Comparison of ENCODE assay signal across 14 cellular contexts in the genomic region with DNA sequence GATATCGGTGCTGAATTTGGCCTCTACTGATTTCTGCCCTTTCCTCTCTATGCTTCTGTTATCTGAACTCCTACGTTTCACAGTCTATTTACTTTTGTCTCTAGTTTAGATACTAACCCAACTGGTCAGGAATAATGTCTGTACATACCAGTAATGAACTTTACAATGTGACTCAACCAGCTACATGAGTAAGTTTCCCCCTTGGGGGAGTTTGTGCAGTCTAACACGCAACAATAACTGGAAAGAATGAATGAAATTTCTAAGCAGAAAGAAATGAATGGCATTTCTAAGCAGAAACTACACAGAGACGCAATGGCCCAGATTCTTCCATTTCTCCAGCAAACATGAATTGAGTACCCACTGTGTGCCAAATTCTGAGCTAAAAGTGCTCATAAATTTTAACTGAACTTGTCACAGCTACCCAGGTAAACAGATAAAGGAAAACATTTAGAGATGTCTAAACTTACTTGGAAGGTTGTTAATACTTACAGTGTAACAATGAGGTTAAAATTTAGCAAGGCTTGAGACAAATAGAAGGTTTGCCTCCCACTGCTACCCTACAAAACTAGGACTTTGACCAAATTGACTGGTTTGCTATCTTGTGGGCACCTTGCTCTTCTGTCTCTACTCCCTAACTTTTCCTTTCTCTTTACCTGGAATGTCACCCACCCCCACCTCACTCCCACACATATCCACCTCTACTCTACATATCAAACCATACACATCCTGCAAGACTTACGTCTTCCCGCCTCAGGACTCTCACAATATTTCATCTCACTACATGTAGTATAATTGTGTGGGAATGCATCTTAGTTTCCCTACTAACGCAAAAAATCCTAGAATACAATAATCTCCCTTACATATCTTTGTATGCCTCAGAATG. TPM values are rescaled to one million over a fixed set of nuclear protein-coding genes. Genes with fewer than 3 reads are reported as not detected.
DNase-seq lines count a peak whose midpoint lies in the region; ATAC-seq and TF ChIP-seq lines count a peak whose summit lies in the region.
"Had no signal": no experiment of that assay in that cellular context is flagged by ENCODE, and none has a peak within 500 bp of the region (broad histone marks: within the 10 kb centered on the region; RNA-seq: fewer than 3 reads in every experiment).

No MANE protein-coding gene starts in this region.

- H3K9me3 ChIP-seq in OCI-LY7 (ENCODE audit: low read length) (no peaks in the 10 kb centered on the region), lower lobe of right lung (no peaks in the 10 kb centered on the region)
- H3K9me3 ChIP-seq: esophagus squamous epithelium had no signal

- H3K27me3 Mint-ChIP-seq in nephron (ENCODE audit: low read depth): peaks cover 3% of the 10 kb centered on the region

- intact Hi-C loops in OCI-LY7 (cut with micrococcal nuclease; ENCODE audit: unreplicated experiment) (no loop called here), lower lobe of right lung (cut with DNase I) (no loop called here)

- no peak overlapping the region for H3K4me3 Mint-ChIP-seq in nephron
- H3K4me3 Mint-ChIP-seq: neural crest cell had no signal

- DNase-seq in AG20443 (ENCODE audit: low spot score): peak; percentile 71
- peak; percentile 67 for DNase-seq in HS-27A (ENCODE audit: low read depth)
- peak; percentile 68 to 94 for DNase-seq in cardiac fibroblast (ENCODE audit: low read depth in 2 of 2)
- no peak for DNase-seq in OCI-LY7 (ENCODE audit: low spot score)
- DNase-seq in lower lobe of right lung: no peak
- no peak for DNase-seq in NCI-H1436 treated with DMSO at 0.1 percent for 48 hours (lab: John Stamatoyannopoulos, UW)
- DNase-seq: caudate nucleus, DMS 273 treated with DMSO at 0.1 percent for 48 hours, esophagus squamous epithelium, left colon, NCI-H446 treated with DMSO at 0.1 percent for 48 hours had no signal

- POLR2A ChIA-PET in OCI-LY7 (lab: Charles Lee): interaction anchor here (0.6 kb wide), 1 partner anchor 132 kb away, joined by 3 read pairs; no protein-coding TSS in a partner anchor

- H3K4me3 ChIP-seq in cardiac fibroblast (replicated peaks in 1 of 2; ENCODE audit: low read depth in 2 of 2, low read length in 2 of 2) (no peak overlapping the region), OCI-LY7 (ENCODE audit: low read depth, low read length, poor library complexity, severe bottlenecking) (no peak overlapping the region), lower lobe of right lung (no peak overlapping the region)
- H3K4me3 ChIP-seq: esophagus squamous epithelium had no signal

- no TSS peak for BruUV-seq in OCI-LY7 (replicated peaks; lab: Mats Ljungman, UMichigan)

- H3K9me3 Mint-ChIP-seq in nephron: no peaks in the 10 kb centered on the region
- H3K9me3 Mint-ChIP-seq: neural crest cell had no signal

- H3K9me2 ChIP-seq in OCI-LY7 (ENCODE audit: insufficient read depth, low read length): no peaks in the 10 kb centered on the region

- no peak for TF ChIP-seq CTCF in cardiac fibroblast (IDR thresholded peaks at IDR 0.05; ENCODE audit: low read depth, low read length)
- no peak for TF ChIP-seq CTCF in nephron (IDR thresholded peaks at IDR 0.05; ENCODE audit: unreplicated experiment in 3 of 3)
- TF ChIP-seq CTCF in OCI-LY7 (conservative IDR thresholded peaks at IDR 0.05; ENCODE audit: low read length): no peak
- no peak for TF ChIP-seq CTCF in lower lobe of right lung (IDR thresholded peaks at IDR 0.05)

- H3K79me2 ChIP-seq in OCI-LY7 (ENCODE audit: insufficient read depth, low read depth, low read length): no peaks in the 10 kb centered on the region

- H3K27me3 ChIP-seq in lower lobe of right lung (ENCODE audit: low read depth): no peaks in the 10 kb centered on the region
- H3K27me3 ChIP-seq: esophagus squamous epithelium had no signal

- no peaks in the 10 kb centered on the region for H3K36me3 Mint-ChIP-seq in nephron (ENCODE audit: low read depth)

- no peak overlapping the region for H2AFZ ChIP-seq in OCI-LY7 (ENCODE audit: low read length)

- no peak overlapping the region for H3K4me2 ChIP-seq in OCI-LY7 (ENCODE audit: low read length)

- H3K4me1 Mint-ChIP-seq in nephron: no peaks in the 10 kb centered on the region
- H3K4me1 Mint-ChIP-seq: neural crest cell had no signal

- ATAC-seq in HG02870 (IDR thresholded peaks at IDR 0.05; ENCODE audit: unreplicated experiment) (no peak), lower lobe of right lung (no peak)
- ATAC-seq: left colon had no signal

- no peaks in the 10 kb centered on the region for H3K36me3 ChIP-seq in OCI-LY7 (ENCODE audit: insufficient read depth, low read length)
- H3K36me3 ChIP-seq in lower lobe of right lung: no peaks in the 10 kb centered on the region
- H3K36me3 ChIP-seq: esophagus squamous epithelium had no signal

- no peaks in the 10 kb centered on the region for H3K4me1 ChIP-seq in OCI-LY7 (ENCODE audit: insufficient read depth, low read length, poor library complexity, severe bottlenecking)
- H3K4me1 ChIP-seq in lower lobe of right lung: no peaks in the 10 kb centered on the region
- H3K4me1 ChIP-seq: esophagus squamous epithelium had no signal

- H3K27ac ChIP-seq in OCI-LY7 (ENCODE audit: low read depth, low read length, poor library complexity, severe bottlenecking) (no peak overlapping the region), lower lobe of right lung (no peak overlapping the region)
- H3K27ac ChIP-seq: esophagus squamous epithelium had no signal

- H4K20me1 ChIP-seq in OCI-LY7 (ENCODE audit: insufficient read depth, low read length): no peaks in the 10 kb centered on the region

- H3K27ac Mint-ChIP-seq in nephron: peak overlapping the region in 2 of 3 experiments; percentile 20 to 60

- CTCF ChIA-PET in OCI-LY7 (lab: Charles Lee; ENCODE audit: unreplicated experiment): no interaction called here

RNA-seq across cellular contexts. Expression of a gene that starts 11.7 kb away (rescaled TPM):
- total RNA-seq in OCI-LY7 (2014; rRNA removed; shearing (Covaris generic)): not detected in 2 replicates
- total RNA-seq in OCI-LY7 (2022) (not detected in 2 replicates), lower lobe of right lung (not detected)
- total RNA-seq: left colon, neural crest cell had no signal

RNA-seq across cellular contexts. Expression of a gene that starts 39.1 kb away (rescaled TPM):
- total RNA-seq in OCI-LY7 (2014; rRNA removed; shearing (Covaris generic)): not detected in 2 replicates
- total RNA-seq in OCI-LY7 (2022) (not detected in 2 replicates), lower lobe of right lung (not detected)
- total RNA-seq: esophagus squamous epithelium, left colon, neural crest cell had no signal

RNA-seq across cellular contexts. Expression of a gene that starts 55.6 kb away (rescaled TPM):
- 17.3 and 20.3 TPM in 2 replicates for total RNA-seq in OCI-LY7 (2014; rRNA removed; shearing (Covaris generic))
- total RNA-seq in OCI-LY7 (2022) (16.6 and 18.5 TPM in 2 replicates), lower lobe of right lung (13.5 TPM)

Comparison
In these comparisons a context has a peak if more than half of its experiments do, and no peak if none do; other contexts are left out.
1. DNase-seq: peak in AG20443 (single experiment), HS-27A (single experiment) and cardiac fibroblast (2 of 2); none in OCI-LY7 (single experiment), lower lobe of right lung (single experiment) and NCI-H1436 treated with DMSO at 0.1 percent for 48 hours (single experiment).